9 cellular contexts compared by ENCODE assay signal in genomic region chr21:45078877-45079281, GRCh38. TPM values are rescaled to one million over a fixed set of nuclear protein-coding genes. Genes with fewer than 3 reads are reported as not detected.
DNase-seq lines count a peak whose midpoint lies in the region; ATAC-seq, FAIRE-seq and TF ChIP-seq lines count a peak whose summit lies in the region.
"Had no signal": no experiment of that assay in that cellular context is flagged by ENCODE, and none has a peak within 500 bp of the region (broad histone marks: within the 10 kb centered on the region; RNA-seq: fewer than 3 reads in every experiment).

No MANE protein-coding gene starts in this region.

- H3K4me3 ChIP-seq in bronchial epithelial cell (ENCODE audit: low read depth, low read length): no peak overlapping the region
- no peak overlapping the region for H3K4me3 ChIP-seq in dorsolateral prefrontal cortex

- FAIRE-seq in bronchial epithelial cell (lab: Jason Lieb, UNC): no peak

- peak; percentile 86 to 88 for ATAC-seq in activated CD4-positive, CD25-positive, alpha-beta regulatory T cell treated with anti-CD3 and anti-CD28 coated beads, Interleukin-2, amount 50 U/mL, for 24 hours

- peaks cover 1% of the 10 kb centered on the region for H3K36me3 ChIP-seq in bronchial epithelial cell (ENCODE audit: control insufficient read depth, insufficient read depth, low read length)

- intact Hi-C loops in dorsolateral prefrontal cortex (cut with DNase I): loop anchor here in 1 of 2 donors (10.0 kb wide), 1 partner anchor 274 kb away; the partner anchor contains the start of gene UBE2G2

- H3K27ac ChIP-seq in dorsolateral prefrontal cortex: no peak overlapping the region

- peak; percentile 66 for DNase-seq in GM03348 (ENCODE audit: low spot score)
- DNase-seq in bronchial epithelial cell (ENCODE audit: low read depth): peak; percentile 42
- peak; percentile 70 to 73 for DNase-seq in stimulated activated CD4-positive, alpha-beta T cell treated with anti-CD3 and anti-CD28 coated beads, Interleukin-2, amount 100 ng/mL, for 24 hours
- DNase-seq in SW480 (ENCODE audit: low spot score): no peak
- DNase-seq in putamen (ENCODE audit: low spot score): no peak
- no peak for DNase-seq in dorsolateral prefrontal cortex
- DNase-seq in NCI-H748 (lab: John Stamatoyannopoulos, UW; ENCODE audit: unreplicated experiment): no peak
- DNase-seq: NCI-H748 treated with DMSO at 0.1 percent for 48 hours had no signal

- H3K27me3 ChIP-seq in bronchial epithelial cell (ENCODE audit: control insufficient read depth, insufficient read depth, low read length): no peaks in the 10 kb centered on the region
- no peaks in the 10 kb centered on the region for H3K27me3 ChIP-seq in dorsolateral prefrontal cortex

- TF ChIP-seq CTCF in bronchial epithelial cell (IDR thresholded peaks at IDR 0.05; ENCODE audit: insufficient read depth, low read length, severe bottlenecking): no peak
- TF ChIP-seq CTCF in dorsolateral prefrontal cortex (IDR thresholded peaks at IDR 0.05 in 54 of 56, conservative IDR thresholded peaks at IDR 0.05 in 2 of 56; ENCODE audit: low read depth in 1 of 56, partially characterized antibody in 56 of 56): no peak

RNA-seq across cellular contexts. Expression of gene ADARB1, which starts 4.5 kb away (rescaled TPM):
- total RNA-seq in bronchial epithelial cell: 10.0 and 14.0 TPM in 2 replicates
- total RNA-seq in dorsolateral prefrontal cortex: 10 to 100 TPM; 22.6 to 83.5 (median 57.4) TPM

Comparison
In these comparisons a context has a peak if more than half of its experiments do, and no peak if none do; other contexts are left out.
1. DNase-seq: peak in GM03348 (single experiment), bronchial epithelial cell (single experiment) and stimulated activated CD4-positive, alpha-beta T cell treated with anti-CD3 and anti-CD28 coated beads, Interleukin-2, amount 100 ng/mL, for 24 hours (2 of 2); none in SW480 (single experiment), putamen (single experiment), dorsolateral prefrontal cortex (0 of 10) and NCI-H748 (single experiment).